1 cellular context compared by ENCODE assay signal in genomic region chr20:1467355-1468116, GRCh38.
TF ChIP-seq lines count a peak whose summit lies in the region.

No MANE protein-coding gene starts in this region.

TF ChIP-seq in K562, 482 proteins besides CTCF, POLR2A, EP300 and RAD21 (continued from another document and continues in another):
- TF ChIP-seq CLOCK (CRISPR knock-in tag; IDR thresholded peaks at IDR 0.05; ENCODE audit: borderline replicate concordance), result no peak
- TF ChIP-seq NFIX (CRISPR knock-in tag; IDR thresholded peaks at IDR 0.05; ENCODE audit: low read depth), result no peak
- no peak for TF ChIP-seq ZFX (CRISPR knock-in tag; IDR thresholded peaks at IDR 0.05)
- peak; percentile 30; the same call in 1 of the 2 replicates for TF ChIP-seq ZFP91 (CRISPR knock-in tag; IDR thresholded peaks at IDR 0.05)
- no peak for TF ChIP-seq ZNF347 (CRISPR knock-in tag; IDR thresholded peaks at IDR 0.05; ENCODE audit: low read depth)
- TF ChIP-seq MGA (IDR thresholded peaks at IDR 0.05), result peak; percentile 66
- no peak for TF ChIP-seq JUN (IDR thresholded peaks at IDR 0.05; ENCODE audit: borderline replicate concordance, low read depth, low read length)
- peak; percentile 22; the same call in 1 of the 2 replicates for TF ChIP-seq JUN (CRISPR knock-in tag; IDR thresholded peaks at IDR 0.05; ENCODE audit: borderline replicate concordance)
- 0 out of 2 replicates have a peak, but pooled peaks have one; percentile 58 for TF ChIP-seq CHAMP1 (IDR thresholded peaks at IDR 0.05)
- TF ChIP-seq CBX3 (IDR thresholded peaks at IDR 0.05; ENCODE audit: borderline replicate concordance in 1 of 2, low read length in 2 of 2), result peak in 1 of 2 experiments; percentile 79; a peak in 1 of 3 replicates
- TF ChIP-seq HOXB6 (CRISPR knock-in tag; IDR thresholded peaks at IDR 0.05; ENCODE audit: borderline replicate concordance), result no peak
- peak in 1 of 2 experiments; percentile 53; a peak in 2 of 4 replicates for TF ChIP-seq TRIM24 (IDR thresholded peaks at IDR 0.05)
- peak; percentile 31 for TF ChIP-seq PRDM10 (IDR thresholded peaks at IDR 0.05; ENCODE audit: partially characterized antibody)
- TF ChIP-seq TCF3 (CRISPR knock-in tag; IDR thresholded peaks at IDR 0.05), result peak; percentile 64
- TF ChIP-seq CREM (IDR thresholded peaks at IDR 0.05; ENCODE audit: low read depth), result no peak
- no peak for TF ChIP-seq TSHZ1 (CRISPR knock-in tag; IDR thresholded peaks at IDR 0.05)
- TF ChIP-seq ETS1 (conservative IDR thresholded peaks at IDR 0.05; ENCODE audit: control insufficient read depth, low read depth, low read length), result no peak
- TF ChIP-seq NBN (IDR thresholded peaks at IDR 0.05; ENCODE audit: low read depth), result no peak
- TF ChIP-seq PHF8 (IDR thresholded peaks at IDR 0.05; ENCODE audit: borderline replicate concordance, low read length), result peak; percentile 54; the same call in 1 of the 2 replicates
- TF ChIP-seq ZNF785 (CRISPR knock-in tag; IDR thresholded peaks at IDR 0.05), result no peak
- TF ChIP-seq MYBL2 (IDR thresholded peaks at IDR 0.05; ENCODE audit: low read depth), result peak; percentile 97
- TF ChIP-seq MYBL2 (CRISPR knock-in tag; IDR thresholded peaks at IDR 0.05; ENCODE audit: borderline replicate concordance), result peak; percentile 100; the same call in 1 of the 2 replicates
